Comparison of ENCODE assay signal across 2 cellular contexts in genomic region chr16:17298238-17298637, GRCh38.
TF ChIP-seq lines count a peak whose summit lies in the region.

No MANE protein-coding gene starts in this region.

TF ChIP-seq in HepG2, 621 proteins besides CTCF, POLR2A, EP300 and RAD21 (continued from another document):
- no peak for TF ChIP-seq ZBTB37 (CRISPR knock-in tag; IDR thresholded peaks at IDR 0.05)
- TF ChIP-seq ZNF180 (CRISPR knock-in tag; IDR thresholded peaks at IDR 0.05; ENCODE audit: borderline replicate concordance, low read depth): no peak
- TF ChIP-seq WIZ (CRISPR knock-in tag; IDR thresholded peaks at IDR 0.05): no peak
- peak; percentile 67 for TF ChIP-seq ZNF629 (CRISPR knock-in tag; conservative IDR thresholded peaks at IDR 0.05)
- TF ChIP-seq ZNF281 (CRISPR knock-in tag; IDR thresholded peaks at IDR 0.05; ENCODE audit: borderline replicate concordance): no peak
- TF ChIP-seq CENPT (CRISPR knock-in tag; IDR thresholded peaks at IDR 0.05; ENCODE audit: low read depth): no peak
- TF ChIP-seq SIX1 (CRISPR knock-in tag; IDR thresholded peaks at IDR 0.05; ENCODE audit: borderline replicate concordance): no peak
- TF ChIP-seq MEF2D (CRISPR knock-in tag; IDR thresholded peaks at IDR 0.05): no peak
- TF ChIP-seq ZFP62 (CRISPR knock-in tag; IDR thresholded peaks at IDR 0.05): no peak
- no peak for TF ChIP-seq E2F2 (CRISPR knock-in tag; IDR thresholded peaks at IDR 0.05; ENCODE audit: borderline replicate concordance)
- TF ChIP-seq HMG20A (CRISPR knock-in tag; IDR thresholded peaks at IDR 0.05; ENCODE audit: borderline replicate concordance): no peak
- no peak for TF ChIP-seq ZNF720 (CRISPR knock-in tag; IDR thresholded peaks at IDR 0.05)
- no peak for TF ChIP-seq NFRKB (IDR thresholded peaks at IDR 0.05)
- peak; percentile 95 for TF ChIP-seq ATF7 (IDR thresholded peaks at IDR 0.05)
- no peak for TF ChIP-seq ATF7 (CRISPR knock-in tag; IDR thresholded peaks at IDR 0.05)
- no peak for TF ChIP-seq ZNF580 (CRISPR knock-in tag; IDR thresholded peaks at IDR 0.05; ENCODE audit: borderline replicate concordance, low read depth)
- no peak for TF ChIP-seq EED (CRISPR knock-in tag; IDR thresholded peaks at IDR 0.05)
- no peak for TF ChIP-seq ZBTB25 (CRISPR knock-in tag; IDR thresholded peaks at IDR 0.05)
- peak; percentile 85 for TF ChIP-seq CREB1 (IDR thresholded peaks at IDR 0.05)
- no peak for TF ChIP-seq CREB1 (CRISPR knock-in tag; IDR thresholded peaks at IDR 0.05)
- TF ChIP-seq ZBTB46 (CRISPR knock-in tag; IDR thresholded peaks at IDR 0.05; ENCODE audit: borderline replicate concordance): no peak

TF ChIP-seq in K562, 482 proteins besides CTCF, POLR2A, EP300 and RAD21 (continued from another document):
- peak; percentile 72 for TF ChIP-seq RBM25 (IDR thresholded peaks at IDR 0.05; ENCODE audit: low read depth, low read length, severe bottlenecking)
- no peak for TF ChIP-seq ZNF707 (CRISPR knock-in tag; conservative IDR thresholded peaks at IDR 0.05)
- TF ChIP-seq ERF (CRISPR knock-in tag; IDR thresholded peaks at IDR 0.05): no peak
- TF ChIP-seq ATF1 (CRISPR knock-in tag; IDR thresholded peaks at IDR 0.05): no peak
- TF ChIP-seq ATF1 (tag; IDR thresholded peaks at IDR 0.05): peak; percentile 41
- TF ChIP-seq RBM17 (IDR thresholded peaks at IDR 0.05; ENCODE audit: borderline replicate concordance, low read depth, low read length): no peak
